ENCODE assay signal across 2 cellular contexts in the genomic region with DNA sequence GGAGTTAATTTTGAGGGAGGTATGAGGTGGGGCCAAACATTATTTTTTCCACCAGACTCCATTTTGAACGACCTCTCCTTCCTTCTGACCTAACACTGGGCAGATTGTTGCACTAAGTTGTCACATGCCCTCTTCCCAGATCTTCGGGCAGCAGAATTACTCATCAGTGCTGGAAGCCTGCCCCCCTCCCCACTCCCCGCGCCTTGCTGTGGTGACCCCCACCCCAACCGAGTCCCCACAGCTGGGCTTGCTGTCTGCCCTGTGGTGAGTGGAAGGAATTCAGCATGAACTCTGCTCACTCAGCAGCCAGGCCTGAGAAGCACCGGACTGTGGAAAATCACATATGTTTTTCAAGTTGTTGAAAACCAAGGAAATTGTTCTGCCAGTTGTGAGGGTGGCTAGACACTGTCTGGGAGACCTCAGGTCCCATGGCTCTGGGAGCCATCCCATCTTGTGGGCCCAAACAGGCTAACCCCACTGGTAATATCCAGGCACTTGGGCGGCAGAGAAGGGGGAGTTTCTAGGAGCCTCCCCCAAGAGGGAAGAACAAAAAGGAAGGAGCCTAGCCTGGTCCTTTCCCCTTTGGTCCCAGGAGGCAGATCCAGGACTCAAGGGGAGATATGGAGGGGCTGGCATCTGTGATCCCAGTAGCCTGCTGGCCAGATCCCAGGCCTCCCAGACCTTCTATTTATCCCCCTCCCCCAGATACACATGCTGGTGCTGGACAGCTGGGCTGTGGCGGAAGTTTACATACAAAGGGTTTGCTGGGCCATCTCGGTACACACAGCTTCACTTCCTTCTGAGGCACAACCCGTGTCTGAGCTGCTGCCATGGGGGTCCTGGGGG.
TF ChIP-seq lines count a peak whose summit lies in the region.

No MANE protein-coding gene starts in this region.

TF ChIP-seq in K562, 482 proteins besides CTCF, POLR2A, EP300 and RAD21:
- TF ChIP-seq SLC30A9 (CRISPR knock-in tag; IDR thresholded peaks at IDR 0.05) (no peak), VEZF1 (CRISPR knock-in tag; IDR thresholded peaks at IDR 0.05) (peak; percentile 40), ZNF395 (CRISPR knock-in tag; IDR thresholded peaks at IDR 0.05) (0 out of 2 replicates have a peak, but pooled peaks have one; percentile 23), ZNF146 (CRISPR knock-in tag; IDR thresholded peaks at IDR 0.05; ENCODE audit: unreplicated experiment) (no peak), NR2C2 (CRISPR knock-in tag; IDR thresholded peaks at IDR 0.05) (no peak), NR2C2 (tag; IDR thresholded peaks at IDR 0.05) (peak; percentile 61), ZFP30 (CRISPR knock-in tag; IDR thresholded peaks at IDR 0.05; ENCODE audit: borderline replicate concordance) (no peak), ZNF589 (CRISPR knock-in tag; IDR thresholded peaks at IDR 0.05; ENCODE audit: low read depth) (peak; percentile 83; the same call in 1 of the 2 replicates), TAF15 (IDR thresholded peaks at IDR 0.05; ENCODE audit: low read depth, low read length) (no peak), TFAP4 (CRISPR knock-in tag; IDR thresholded peaks at IDR 0.05; ENCODE audit: borderline replicate concordance) (0 out of 2 replicates have a peak, but pooled peaks have one; percentile 12)

TF ChIP-seq in HEK293T, 16 proteins besides CTCF, POLR2A, EP300 and RAD21:
- TF ChIP-seq ARNT (IDR thresholded peaks at IDR 0.05): no peak
